In the genomic region with DNA sequence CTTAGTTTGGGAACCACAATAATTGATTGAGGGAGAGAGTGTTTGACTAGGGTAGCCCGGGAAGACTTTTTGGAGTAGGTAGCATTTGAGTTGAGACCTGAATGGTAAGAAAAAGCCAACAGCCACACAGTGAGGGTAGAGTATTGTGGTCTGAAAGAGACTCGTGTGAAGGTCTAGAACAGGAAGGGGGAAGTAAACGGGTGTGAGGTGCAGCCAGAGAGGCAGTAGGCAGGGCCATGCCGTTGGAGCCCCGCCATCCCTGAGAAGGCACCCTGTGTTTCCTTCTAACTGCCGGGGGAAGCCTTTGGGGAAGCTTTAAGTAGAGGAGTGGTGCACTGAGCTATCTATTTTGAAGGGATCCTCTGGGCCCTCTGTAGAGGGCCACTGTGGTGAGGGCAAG, we compare ENCODE assay signal across 1 cellular context.
TF ChIP-seq lines count a peak whose summit lies in the region.

No MANE protein-coding gene starts in this region.

TF ChIP-seq in WTC11, 78 proteins besides CTCF, POLR2A, EP300 and RAD21 (continued from another document):
- TF ChIP-seq, protein P1, sequence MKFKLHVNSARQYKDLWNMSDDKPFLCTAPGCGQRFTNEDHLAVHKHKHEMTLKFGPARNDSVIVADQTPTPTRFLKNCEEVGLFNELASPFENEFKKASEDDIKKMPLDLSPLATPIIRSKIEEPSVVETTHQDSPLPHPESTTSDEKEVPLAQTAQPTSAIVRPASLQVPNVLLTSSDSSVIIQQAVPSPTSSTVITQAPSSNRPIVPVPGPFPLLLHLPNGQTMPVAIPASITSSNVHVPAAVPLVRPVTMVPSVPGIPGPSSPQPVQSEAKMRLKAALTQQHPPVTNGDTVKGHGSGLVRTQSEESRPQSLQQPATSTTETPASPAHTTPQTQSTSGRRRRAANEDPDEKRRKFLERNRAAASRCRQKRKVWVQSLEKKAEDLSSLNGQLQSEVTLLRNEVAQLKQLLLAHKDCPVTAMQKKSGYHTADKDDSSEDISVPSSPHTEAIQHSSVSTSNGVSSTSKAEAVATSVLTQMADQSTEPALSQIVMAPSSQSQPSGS (CRISPR knock-in tag; IDR thresholded peaks at IDR 0.05; ENCODE audit: borderline replicate concordance, low read depth): no peak
- TF ChIP-seq ZNF532 (CRISPR knock-in tag; IDR thresholded peaks at IDR 0.05; ENCODE audit: borderline replicate concordance) (no peak), SOX15 (CRISPR knock-in tag; IDR thresholded peaks at IDR 0.05) (no peak), ZNF219 (CRISPR knock-in tag; IDR thresholded peaks at IDR 0.05; ENCODE audit: borderline replicate concordance) (no peak), ZNF317 (CRISPR knock-in tag; IDR thresholded peaks at IDR 0.05; ENCODE audit: borderline replicate concordance, low read depth) (no peak), SP1 (CRISPR knock-in tag; conservative IDR thresholded peaks at IDR 0.05) (no peak), GTF2I (CRISPR knock-in tag; conservative IDR thresholded peaks at IDR 0.05) (no peak), MXD4 (CRISPR knock-in tag; IDR thresholded peaks at IDR 0.05; ENCODE audit: borderline replicate concordance) (no peak), NR2C2 (CRISPR knock-in tag; IDR thresholded peaks at IDR 0.05) (no peak), SMAD3 (CRISPR knock-in tag; IDR thresholded peaks at IDR 0.05; ENCODE audit: borderline replicate concordance) (no peak), RORB (CRISPR knock-in tag; IDR thresholded peaks at IDR 0.05) (no peak)
- TF ChIP-seq, protein P2, sequence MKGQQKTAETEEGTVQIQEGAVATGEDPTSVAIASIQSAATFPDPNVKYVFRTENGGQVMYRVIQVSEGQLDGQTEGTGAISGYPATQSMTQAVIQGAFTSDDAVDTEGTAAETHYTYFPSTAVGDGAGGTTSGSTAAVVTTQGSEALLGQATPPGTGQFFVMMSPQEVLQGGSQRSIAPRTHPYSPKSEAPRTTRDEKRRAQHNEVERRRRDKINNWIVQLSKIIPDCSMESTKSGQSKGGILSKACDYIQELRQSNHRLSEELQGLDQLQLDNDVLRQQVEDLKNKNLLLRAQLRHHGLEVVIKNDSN (CRISPR knock-in tag; IDR thresholded peaks at IDR 0.05): no peak
- TF ChIP-seq, protein P3, sequence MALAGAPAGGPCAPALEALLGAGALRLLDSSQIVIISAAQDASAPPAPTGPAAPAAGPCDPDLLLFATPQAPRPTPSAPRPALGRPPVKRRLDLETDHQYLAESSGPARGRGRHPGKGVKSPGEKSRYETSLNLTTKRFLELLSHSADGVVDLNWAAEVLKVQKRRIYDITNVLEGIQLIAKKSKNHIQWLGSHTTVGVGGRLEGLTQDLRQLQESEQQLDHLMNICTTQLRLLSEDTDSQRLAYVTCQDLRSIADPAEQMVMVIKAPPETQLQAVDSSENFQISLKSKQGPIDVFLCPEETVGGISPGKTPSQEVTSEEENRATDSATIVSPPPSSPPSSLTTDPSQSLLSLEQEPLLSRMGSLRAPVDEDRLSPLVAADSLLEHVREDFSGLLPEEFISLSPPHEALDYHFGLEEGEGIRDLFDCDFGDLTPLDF (CRISPR knock-in tag; IDR thresholded peaks at IDR 0.05): no peak
